8 cellular contexts compared by ENCODE assay signal in the genomic region with DNA sequence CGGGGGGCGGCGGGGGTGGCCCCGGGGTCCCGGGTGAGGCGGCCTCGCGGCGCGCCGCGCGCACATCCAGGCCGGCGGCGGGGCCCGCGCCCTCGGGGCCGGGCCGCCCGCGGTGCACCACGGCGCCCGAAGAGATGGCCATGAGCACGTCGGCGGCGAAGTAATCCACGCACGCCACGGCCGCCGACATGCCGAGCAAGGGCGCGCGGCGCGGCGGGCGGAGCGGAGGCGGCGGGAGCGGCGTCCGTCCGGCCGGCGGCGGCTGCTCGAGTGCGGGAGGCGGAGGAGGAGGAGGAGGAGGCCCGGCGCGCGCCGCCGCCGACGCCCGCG.
DNase-seq lines count a peak whose midpoint lies in the region; ATAC-seq and TF ChIP-seq lines count a peak whose summit lies in the region.

Gene KLF16 (minus strand): TSS at position 272 of the 330 bp plus-strand sequence. CDS start 82 bp downstream, at position 190.

- no peak for TF ChIP-seq CTCF in RWPE2 (IDR thresholded peaks at IDR 0.05; ENCODE audit: poor library complexity, severe bottlenecking)
- no peak for TF ChIP-seq CTCF in fibroblast of pulmonary artery (IDR thresholded peaks at IDR 0.05; ENCODE audit: low read length, missing control alignments)
- no peak for TF ChIP-seq CTCF in retinal pigment epithelial cell (conservative IDR thresholded peaks at IDR 0.05; ENCODE audit: low read depth, low read length)

- peak within 1 kb of the TSS; percentile 82 for H3K27ac ChIP-seq in RWPE2 (ENCODE audit: poor library complexity, severe bottlenecking)

- DNase-seq in RWPE2 (ENCODE audit: low spot score) = no peak
- no peak for DNase-seq in fibroblast of pulmonary artery (ENCODE audit: low read depth)
- DNase-seq in retinal pigment epithelial cell (ENCODE audit: low read depth) = no peak
- no peak for DNase-seq in DMS 273 treated with DMSO at 0.1 percent for 48 hours (lab: John Stamatoyannopoulos, UW)
- no peak for DNase-seq in SIG-M5 (lab: John Stamatoyannopoulos, UW)
- DNase-seq in NOMO-1 (lab: John Stamatoyannopoulos, UW; ENCODE audit: unreplicated experiment in 2 of 2) = no peak

- H3K9me3 ChIP-seq in RWPE2 (ENCODE audit: severe bottlenecking) = no peaks in the 10 kb centered on the region

- no peaks in the 10 kb centered on the region for H3K36me3 ChIP-seq in RWPE2 (ENCODE audit: low read depth)

- H3K4me1 ChIP-seq in RWPE2 (ENCODE audit: insufficient read depth, poor library complexity, severe bottlenecking) = peaks cover 16% of the 10 kb centered on the region

- ATAC-seq in GM21381 (IDR thresholded peaks at IDR 0.05; ENCODE audit: unreplicated experiment) (peak; percentile 2), RWPE2 (ENCODE audit: low read depth) (no peak; the same call in 2 of the 3 replicates), HG03521 (IDR thresholded peaks at IDR 0.05; ENCODE audit: unreplicated experiment) (no peak)

- H3K4me3 ChIP-seq in RWPE2 (ENCODE audit: severe bottlenecking) (peak within 1 kb of the TSS; percentile 61), fibroblast of pulmonary artery (replicated peaks; ENCODE audit: low read depth, low read length) (peak within 1 kb of the TSS; percentile 75), retinal pigment epithelial cell (ENCODE audit: low read length) (peak within 1 kb of the TSS; percentile 76)

- H3K27me3 ChIP-seq in RWPE2 (ENCODE audit: insufficient read depth, poor library complexity, severe bottlenecking) = no peaks in the 10 kb centered on the region
